ENCODE assay signal across 8 cellular contexts in the genomic region with DNA sequence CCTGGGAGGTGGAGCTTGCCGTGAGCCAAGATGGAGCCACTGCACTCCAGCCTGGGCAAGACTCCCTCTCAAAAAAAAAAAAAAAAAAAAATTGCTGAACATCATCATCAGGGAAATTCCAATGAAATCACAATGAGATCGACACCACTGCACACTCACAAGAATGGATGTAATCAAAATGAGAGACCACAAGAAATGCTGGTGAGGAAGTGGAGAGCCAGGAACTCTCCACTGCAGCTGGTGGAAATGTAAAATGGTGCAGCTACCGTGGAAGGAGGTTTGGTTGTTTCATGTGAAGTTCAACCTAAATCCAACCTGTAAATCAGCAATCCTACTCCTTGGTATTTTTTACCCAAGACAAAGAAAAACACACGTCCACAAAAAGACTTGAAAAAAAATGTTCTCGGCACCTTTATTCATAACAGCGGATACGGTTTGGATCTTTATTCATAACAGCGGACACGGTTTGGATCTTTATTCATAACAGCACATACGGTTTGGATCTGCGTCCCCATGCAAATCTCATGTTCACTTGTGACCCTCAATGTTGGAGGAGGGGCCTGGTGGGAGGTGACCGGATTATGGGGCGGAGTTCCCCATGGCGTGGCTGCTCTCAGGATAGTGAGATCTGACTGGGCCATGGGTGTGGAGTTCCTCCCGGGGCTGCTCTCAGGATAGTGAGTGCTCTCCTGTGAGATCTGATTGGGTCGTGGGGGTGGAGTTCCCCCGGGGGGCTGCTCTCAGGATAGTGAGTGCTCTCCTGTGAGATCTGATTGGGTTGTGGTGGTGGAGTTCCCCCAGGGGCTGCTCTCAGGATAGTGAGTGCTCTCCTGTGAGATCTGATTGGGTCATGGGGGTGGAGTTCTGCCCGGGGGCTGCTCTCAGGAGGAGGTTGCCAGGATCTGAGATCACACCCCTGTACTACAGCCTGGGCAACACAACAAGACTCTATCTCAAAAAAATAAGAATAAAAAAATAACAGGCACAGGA. TPM values are rescaled to one million over a fixed set of nuclear protein-coding genes. Genes with fewer than 3 reads are reported as not detected.
DNase-seq lines count a peak whose midpoint lies in the region; ATAC-seq, FAIRE-seq and TF ChIP-seq lines count a peak whose summit lies in the region.

No MANE protein-coding gene starts in this region.

- in situ Hi-C loops in GM13976 (cut with MboI; ENCODE audit: low sequenced_read_pairs, unreplicated experiment) = no loop called here

- DNase-seq in GM13976 (ENCODE audit: low spot score) = peak; percentile 72
- no peak for DNase-seq in activated T-helper 2 cell treated with anti-CD3 and anti-CD28 coated beads, Interferon-gamma antibody, Interleukin-2, Interleukin-4, amounts not matched to agents 10 μg/mL and 5 μg/mL and 100 μg/mL, durations not matched to agents 14 hours and 24 hours and 36 hours (ENCODE audit: low spot score)
- peak; percentile 32 for DNase-seq in naive B cell
- no peak for DNase-seq in D721Med (ENCODE audit: insufficient read length, low spot score)
- no peak for DNase-seq in COLO668 (lab: John Stamatoyannopoulos, UW; ENCODE audit: unreplicated experiment)
- no peak for DNase-seq in DMS79 treated with DMSO at 0.1 percent for 48 hours (lab: John Stamatoyannopoulos, UW)
- DNase-seq in inferior parietal cortex (ENCODE audit: extremely low spot score) = no peak

- ATAC-seq in HG03025 (IDR thresholded peaks at IDR 0.05; ENCODE audit: low FRiP score, unreplicated experiment) = peak; percentile 61
- peak; percentile 9 to 29 for ATAC-seq in naive B cell (ENCODE audit: low read depth in 2 of 2)

- H3K4me3 Mint-ChIP-seq in activated T-helper 2 cell treated with anti-CD3 and anti-CD28 coated beads, Interferon-gamma antibody, Interleukin-2, Interleukin-4, amounts not matched to agents 10 μg/mL and 5 μg/mL and 100 μg/mL, durations not matched to agents 14 hours and 24 hours and 36 hours (ENCODE audit: low read depth) = no peak overlapping the region
- peak overlapping the region; percentile 5 to 78 (median 56) for H3K4me3 Mint-ChIP-seq in naive B cell

- H3K9me3 Mint-ChIP-seq in activated T-helper 2 cell treated with anti-CD3 and anti-CD28 coated beads, Interferon-gamma antibody, Interleukin-2, Interleukin-4, amounts not matched to agents 10 μg/mL and 5 μg/mL and 100 μg/mL, durations not matched to agents 14 hours and 24 hours and 36 hours = no peaks in the 10 kb centered on the region
- H3K9me3 Mint-ChIP-seq in naive B cell = peaks cover 0 to 5% (median 0%) of the 10 kb centered on the region in 7 donors

- no peak for TF ChIP-seq CTCF in GM13976 (IDR thresholded peaks at IDR 0.05; ENCODE audit: borderline replicate concordance, control extremely low read depth, extremely low read depth, insufficient read depth, missing control alignments)
- TF ChIP-seq CTCF in D721Med (IDR thresholded peaks at IDR 0.05; ENCODE audit: insufficient read depth, missing control alignments) = no peak

- peaks cover 44% of the 10 kb centered on the region for H3K4me1 Mint-ChIP-seq in activated T-helper 2 cell treated with anti-CD3 and anti-CD28 coated beads, Interferon-gamma antibody, Interleukin-2, Interleukin-4, amounts not matched to agents 10 μg/mL and 5 μg/mL and 100 μg/mL, durations not matched to agents 14 hours and 24 hours and 36 hours (ENCODE audit: low read depth)
- H3K4me1 Mint-ChIP-seq in naive B cell = peaks cover 54 to 82% (median 78%) of the 10 kb centered on the region in 3 donors

- FAIRE-seq in D721Med (lab: Jason Lieb, UNC) = no peak

- no peaks in the 10 kb centered on the region for H3K27me3 Mint-ChIP-seq in activated T-helper 2 cell treated with anti-CD3 and anti-CD28 coated beads, Interferon-gamma antibody, Interleukin-2, Interleukin-4, amounts not matched to agents 10 μg/mL and 5 μg/mL and 100 μg/mL, durations not matched to agents 14 hours and 24 hours and 36 hours (ENCODE audit: low read depth)
- no peaks in the 10 kb centered on the region for H3K27me3 Mint-ChIP-seq in naive B cell

- H3K27ac Mint-ChIP-seq in activated T-helper 2 cell treated with anti-CD3 and anti-CD28 coated beads, Interferon-gamma antibody, Interleukin-2, Interleukin-4, amounts not matched to agents 10 μg/mL and 5 μg/mL and 100 μg/mL, durations not matched to agents 14 hours and 24 hours and 36 hours = peak overlapping the region; percentile 83
- H3K27ac Mint-ChIP-seq in naive B cell = peak overlapping the region; percentile 81 to 98 (median 91)

- peaks cover 26% of the 10 kb centered on the region for H3K36me3 Mint-ChIP-seq in activated T-helper 2 cell treated with anti-CD3 and anti-CD28 coated beads, Interferon-gamma antibody, Interleukin-2, Interleukin-4, amounts not matched to agents 10 μg/mL and 5 μg/mL and 100 μg/mL, durations not matched to agents 14 hours and 24 hours and 36 hours (ENCODE audit: low read depth)
- no peaks in the 10 kb centered on the region for H3K36me3 Mint-ChIP-seq in naive B cell

- intact Hi-C loops in activated T-helper 2 cell treated with anti-CD3 and anti-CD28 coated beads, Interferon-gamma antibody, Interleukin-2, Interleukin-4, amounts not matched to agents 10 μg/mL and 5 μg/mL and 100 μg/mL, durations not matched to agents 14 hours and 24 hours and 36 hours (cut with micrococcal nuclease) = no loop called here

RNA-seq across cellular contexts. Expression of gene GAK, which starts 7.7 kb away (rescaled TPM):
- total RNA-seq in activated T-helper 2 cell treated with anti-CD3 and anti-CD28 coated beads, Interferon-gamma antibody, Interleukin-2, Interleukin-4, amounts not matched to agents 10 μg/mL and 5 μg/mL and 100 μg/mL, durations not matched to agents 14 hours and 24 hours and 36 hours = 123 and 125 TPM in 2 replicates
- 10 to 100 TPM; 28.5 to 71.3 (median 48.1) TPM for polyA plus RNA-seq in naive B cell (ENCODE audit: low read depth in 6 of 6)

RNA-seq across cellular contexts. Expression of gene TMEM175, which starts 7.9 kb away (rescaled TPM):
- 11.8 and 12.9 TPM in 2 replicates for total RNA-seq in activated T-helper 2 cell treated with anti-CD3 and anti-CD28 coated beads, Interferon-gamma antibody, Interleukin-2, Interleukin-4, amounts not matched to agents 10 μg/mL and 5 μg/mL and 100 μg/mL, durations not matched to agents 14 hours and 24 hours and 36 hours
- polyA plus RNA-seq in naive B cell (ENCODE audit: low read depth in 6 of 6) = 10 to 100 TPM; 18.7 to 38.8 (median 24.1) TPM

RNA-seq across cellular contexts. Expression of gene DGKQ, which starts 49.0 kb away (rescaled TPM):
- 13.0 and 14.4 TPM in 2 replicates for total RNA-seq in activated T-helper 2 cell treated with anti-CD3 and anti-CD28 coated beads, Interferon-gamma antibody, Interleukin-2, Interleukin-4, amounts not matched to agents 10 μg/mL and 5 μg/mL and 100 μg/mL, durations not matched to agents 14 hours and 24 hours and 36 hours
- 10 to 100 TPM in 1 of 6 donors, 1 to 10 TPM in 5; 1.6 to 11.9 (median 4.1) TPM for polyA plus RNA-seq in naive B cell (ENCODE audit: low read depth in 6 of 6)

Comparison
In these comparisons a context has a peak if more than half of its experiments do, and no peak if none do; other contexts are left out.
1. DNase-seq: peak in GM13976 (single experiment) and naive B cell (single experiment); none in activated T-helper 2 cell treated with anti-CD3 and anti-CD28 coated beads, Interferon-gamma antibody, Interleukin-2, Interleukin-4, amounts not matched to agents 10 μg/mL and 5 μg/mL and 100 μg/mL, durations not matched to agents 14 hours and 24 hours and 36 hours (single experiment), D721Med (single experiment), COLO668 (single experiment), DMS79 treated with DMSO at 0.1 percent for 48 hours (single experiment) and inferior parietal cortex (single experiment).